22 cellular contexts compared by ENCODE assay signal in the genomic region with DNA sequence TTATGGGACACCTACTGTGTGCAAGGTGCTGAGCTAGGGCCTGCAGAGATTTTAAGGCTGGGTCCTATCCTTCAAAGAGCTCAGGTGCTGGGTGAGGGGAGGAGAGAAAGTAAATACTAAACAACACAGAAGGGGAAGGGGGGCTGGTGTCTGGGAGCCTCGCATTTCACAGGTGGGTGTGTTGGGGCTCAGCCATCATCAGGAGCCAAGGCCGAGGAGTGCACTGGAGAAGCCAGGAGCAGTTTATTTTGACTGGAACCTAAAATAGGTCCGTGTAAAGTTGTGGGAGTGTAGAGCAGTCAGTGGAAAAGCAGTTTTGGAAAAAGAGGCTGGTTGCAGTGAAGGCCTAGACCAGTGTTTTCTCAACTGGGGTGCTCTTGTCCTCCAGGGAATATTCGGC.
"Had no signal": no experiment of that assay in that cellular context is flagged by ENCODE, and none has a peak within 500 bp of the region (broad histone marks: within the 10 kb centered on the region; RNA-seq: fewer than 3 reads in every experiment).

No MANE protein-coding gene starts in this region.

- H3K9me3 Mint-ChIP-seq: activated naive CD8-positive, alpha-beta T cell treated with anti-CD3 and anti-CD28 coated beads, Interleukin-2, amount 50 U/mL, for 24 hours; activated T-helper 1 cell treated with anti-CD3 and anti-CD28 coated beads, Interleukin-12 subunit alpha, Interleukin-12 subunit beta, Interleukin-2, Interleukin-4 antibody, amounts not matched to agents 30 ng/mL and 10 ng/mL and 1 ng/mL, durations not matched to agents 14 hours and 24 hours and 36 hours; central memory CD8-positive, alpha-beta T cell; stimulated activated naive CD8-positive, alpha-beta T cell treated with anti-CD3 and anti-CD28 coated beads, Interleukin-15, amount 100 ng/mL, for 72 hours; T-cell; T-helper 2 cell treated with Interferon-gamma antibody and Interleukin-4, amounts not matched to agents 5 μg/mL and 100 μg/mL, for 36 hours had no signal

- H3K4me3 Mint-ChIP-seq: activated CD8-positive, alpha-beta T cell treated with anti-CD3 and anti-CD28 coated beads, Interleukin-2, amount 10 ng/mL, durations not matched to agents 7 days and 5 days; activated naive CD8-positive, alpha-beta T cell treated with anti-CD3 and anti-CD28 coated beads, Interleukin-2, amount 50 U/mL, for 24 hours; activated T-helper 1 cell treated with anti-CD3 and anti-CD28 coated beads, Interleukin-12 subunit alpha, Interleukin-12 subunit beta, Interleukin-2, Interleukin-4 antibody, amounts not matched to agents 30 ng/mL and 10 ng/mL and 1 ng/mL, durations not matched to agents 14 hours and 24 hours and 36 hours; central memory CD8-positive, alpha-beta T cell; stimulated activated naive CD8-positive, alpha-beta T cell treated with anti-CD3 and anti-CD28 coated beads, Interleukin-15, amount 100 ng/mL, for 72 hours; T-cell; T-helper 2 cell treated with Interferon-gamma antibody and Interleukin-4, amounts not matched to agents 5 μg/mL and 100 μg/mL, for 36 hours had no signal

- H3K9me3 ChIP-seq: heart left ventricle, mucosa of descending colon, ovary, tibial artery had no signal

- H3K4me1 Mint-ChIP-seq: central memory CD8-positive, alpha-beta T cell had no signal

- H3K36me3 ChIP-seq: heart left ventricle, ovary, tibial artery had no signal

- H3K27me3 ChIP-seq: heart left ventricle, ovary, tibial artery had no signal

- H3K27ac ChIP-seq: heart left ventricle, ovary, tibial artery, VCaP had no signal

- H3K27ac Mint-ChIP-seq: activated CD8-positive, alpha-beta T cell treated with anti-CD3 and anti-CD28 coated beads, Interleukin-2, amount 10 ng/mL, durations not matched to agents 7 days and 5 days; activated naive CD8-positive, alpha-beta T cell treated with anti-CD3 and anti-CD28 coated beads, Interleukin-2, amount 50 U/mL, for 24 hours; activated T-helper 1 cell treated with anti-CD3 and anti-CD28 coated beads, Interleukin-12 subunit alpha, Interleukin-12 subunit beta, Interleukin-2, Interleukin-4 antibody, amounts not matched to agents 30 ng/mL and 10 ng/mL and 1 ng/mL, durations not matched to agents 14 hours and 24 hours and 36 hours; stimulated activated naive CD8-positive, alpha-beta T cell treated with anti-CD3 and anti-CD28 coated beads, Interleukin-15, amount 100 ng/mL, for 72 hours; T-cell; T-helper 2 cell treated with Interferon-gamma antibody and Interleukin-4, amounts not matched to agents 5 μg/mL and 100 μg/mL, for 36 hours had no signal

- ATAC-seq: activated CD8-positive, alpha-beta T cell treated with anti-CD3 and anti-CD28 coated beads, Interleukin-2, amount 10 ng/mL, durations not matched to agents 7 days and 5 days; activated naive CD8-positive, alpha-beta T cell treated with anti-CD3 and anti-CD28 coated beads, Interleukin-2, amount 50 U/mL, for 24 hours; heart left ventricle; mucosa of descending colon; right cardiac atrium; stimulated activated naive CD8-positive, alpha-beta T cell treated with anti-CD3 and anti-CD28 coated beads, Interleukin-15, amount 100 ng/mL, for 72 hours; T-cell had no signal

- H3K4me3 ChIP-seq: heart left ventricle, mucosa of descending colon, ovary, tibial artery had no signal

- FAIRE-seq: colon, endometrium, islet of Langerhans had no signal

- DNase-seq: activated CD4-positive, alpha-beta T cell treated with anti-CD3 and anti-CD28 coated beads, Interleukin-2, amount 50 U/mL, for 1 hour; activated CD4-positive, CD25-positive, alpha-beta regulatory T cell treated with anti-CD3 and anti-CD28 coated beads, Interleukin-2, amount 50 U/mL, for 72 hours; activated CD8-positive, alpha-beta T cell treated with anti-CD3 and anti-CD28 coated beads, Interleukin-2, amount 10 ng/mL, durations not matched to agents 7 days and 5 days; activated gamma-delta T cell; activated naive CD4-positive, alpha-beta T cell treated with anti-CD3 and anti-CD28 coated beads, Interleukin-2, amount 50 U/mL, for 16 hours; activated naive CD8-positive, alpha-beta T cell treated with anti-CD3 and anti-CD28 coated beads, Interleukin-2, amount 50 U/mL, for 24 hours; anterior cingulate cortex; ovary; stimulated activated CD4-positive, alpha-beta T cell treated with anti-CD3 and anti-CD28 coated beads, Interleukin-1b, Interleukin-23, amount 100 ng/mL, for 48 hours; stimulated activated naive CD8-positive, alpha-beta T cell treated with anti-CD3 and anti-CD28 coated beads, Interleukin-15, amount 100 ng/mL, for 72 hours; T-cell; tibial artery had no signal
